26 cellular contexts compared by ENCODE assay signal in genomic region chr6:140256213-140256612, GRCh38.
DNase-seq lines count a peak whose midpoint lies in the region; ATAC-seq and TF ChIP-seq lines count a peak whose summit lies in the region.
"Had no signal": no experiment of that assay in that cellular context is flagged by ENCODE, and none has a peak within 500 bp of the region (broad histone marks: within the 10 kb centered on the region; RNA-seq: fewer than 3 reads in every experiment).

No MANE protein-coding gene starts in this region.

- no peak overlapping the region for H3K4me3 ChIP-seq in mammary epithelial cell (replicated peaks in 1 of 3; ENCODE audit: insufficient read depth in 1 of 3, low read depth in 2 of 3, low read length in 3 of 3)
- H3K4me3 ChIP-seq in colonic mucosa, result no peak overlapping the region
- H3K4me3 ChIP-seq: coronary artery, esophagus muscularis mucosa had no signal

- intact Hi-C loops in mammary epithelial cell (cut with micrococcal nuclease) (no loop called here), colonic mucosa (cut with DNase I) (no loop called here)

- DNase-seq in H4 (ENCODE audit: low spot score), result peak; percentile 74
- peak; percentile 38 for DNase-seq in LHCN-M2 (ENCODE audit: low read depth)
- DNase-seq in mammary epithelial cell, result peak; percentile 48
- DNase-seq in kidney glomerular epithelial cell (lab: John Stamatoyannopoulos, UW), result peak; percentile 13
- DNase-seq in medulla oblongata (ENCODE audit: extremely low spot score), result no peak
- no peak for DNase-seq in colonic mucosa
- DNase-seq: activated CD4-positive, alpha-beta T cell treated with anti-CD3 and anti-CD28 coated beads, Interleukin-2, amount 50 U/mL, for 48 hours; activated CD4-positive, CD25-positive, alpha-beta regulatory T cell; activated CD8-positive, alpha-beta memory T cell treated with anti-CD3 and anti-CD28 coated beads, Interleukin-2, amount 50 U/mL, for 48 hours; activated effector memory CD4-positive, alpha-beta T cell treated with Interleukin-2 at 50 U/mL for 16 hours; activated naive CD8-positive, alpha-beta T cell treated with anti-CD3 and anti-CD28 coated beads, Interleukin-2, amount 10 ng/mL, durations not matched to agents 7 days and 5 days; brain microvascular endothelial cell; Calu3; effector memory CD8-positive, alpha-beta T cell; EL; hypothalamus; islet precursor cell; NCI-H1105 treated with DMSO at 0.1 percent for 48 hours; NCI-H446 treated with DMSO at 0.1 percent for 48 hours; stimulated activated CD4-positive, alpha-beta T cell treated with anti-CD3 and anti-CD28 coated beads, Interleukin-15, amount 100 ng/mL, for 24 hours; stimulated activated naive CD8-positive, alpha-beta T cell treated with anti-CD3 and anti-CD28 coated beads, Interleukin-15, Interleukin-2, amounts not matched to agents 100 U/mL and 50 U/mL, for 24 hours had no signal

- in situ Hi-C loops in mammary epithelial cell (cut with MboI; ENCODE audit: low sequenced_read_pairs in 2 of 2), result no loop called here

- H3K27ac ChIP-seq in mammary epithelial cell (ENCODE audit: insufficient read depth, low read depth, low read length) (no peak overlapping the region), colonic mucosa (no peak overlapping the region)
- H3K27ac ChIP-seq: brain microvascular endothelial cell, coronary artery, esophagus muscularis mucosa, parathyroid adenoma had no signal

- H2AFZ ChIP-seq in mammary epithelial cell (ENCODE audit: low read depth, low read length), result no peak overlapping the region
- H2AFZ ChIP-seq: parathyroid adenoma had no signal

- CTCF ChIA-PET in mammary epithelial cell (lab: Charles Lee; ENCODE audit: low non-redundant PET), result no interaction called here

- no peaks in the 10 kb centered on the region for H3K9me3 ChIP-seq in mammary epithelial cell (replicated peaks; ENCODE audit: insufficient read depth, low read length)
- H3K9me3 ChIP-seq in colonic mucosa, result no peaks in the 10 kb centered on the region
- H3K9me3 ChIP-seq: esophagus muscularis mucosa had no signal

- WGBS in mammary epithelial cell (ENCODE audit: low coverage, missing lambda C conversion rate), result 45% methylated on average over 1 of the region's 1 CpG

- no peaks in the 10 kb centered on the region for H4K20me1 ChIP-seq in mammary epithelial cell (ENCODE audit: insufficient read depth, low read length)

- dilution Hi-C loops in mammary epithelial cell (cut with HindIII; ENCODE audit: low sequenced_read_pairs), result no loop called here

- no TSS peak for BruUV-seq in mammary epithelial cell (replicated peaks; lab: Mats Ljungman, UMichigan)

- H3K9ac ChIP-seq in mammary epithelial cell (ENCODE audit: insufficient read depth, low read length) (no peak overlapping the region), colonic mucosa (ENCODE audit: low read depth in 2 of 2, low read length in 2 of 2) (no peak overlapping the region)
- H3K9ac ChIP-seq: parathyroid adenoma had no signal

- no peaks in the 10 kb centered on the region for H3K36me3 ChIP-seq in mammary epithelial cell (ENCODE audit: insufficient read depth, low read length)
- no peaks in the 10 kb centered on the region for H3K36me3 ChIP-seq in colonic mucosa
- H3K36me3 ChIP-seq: brain microvascular endothelial cell, esophagus muscularis mucosa had no signal

- ATAC-seq in GM21390 (IDR thresholded peaks at IDR 0.05; ENCODE audit: unreplicated experiment), result no peak
- ATAC-seq: effector memory CD8-positive, alpha-beta T cell; sciatic nerve; stimulated activated naive CD8-positive, alpha-beta T cell treated with anti-CD3 and anti-CD28 coated beads, Interleukin-15, Interleukin-2, amounts not matched to agents 100 U/mL and 50 U/mL, for 24 hours had no signal

- no peaks in the 10 kb centered on the region for H3K27me3 ChIP-seq in mammary epithelial cell (ENCODE audit: insufficient read depth, low read length)
- H3K27me3 ChIP-seq in colonic mucosa, result no peaks in the 10 kb centered on the region
- H3K27me3 ChIP-seq: brain microvascular endothelial cell, esophagus muscularis mucosa had no signal

- H3K4me1 ChIP-seq in mammary epithelial cell (ENCODE audit: insufficient read depth, low read length) (no peaks in the 10 kb centered on the region), colonic mucosa (no peaks in the 10 kb centered on the region)
- H3K4me1 ChIP-seq: esophagus muscularis mucosa, parathyroid adenoma had no signal

- TF ChIP-seq CTCF in mammary epithelial cell (conservative IDR thresholded peaks at IDR 0.05 in 1 of 2, IDR thresholded peaks at IDR 0.05 in 1 of 2; ENCODE audit: extremely low read depth in 1 of 2, insufficient read depth in 1 of 2, low read depth in 1 of 2, low read length in 2 of 2) (no peak), colonic mucosa (IDR thresholded peaks at IDR 0.05) (no peak)

- no peak overlapping the region for H3K4me2 ChIP-seq in mammary epithelial cell (ENCODE audit: insufficient read depth, low read depth, low read length)

- no peaks in the 10 kb centered on the region for H3K79me2 ChIP-seq in mammary epithelial cell (ENCODE audit: insufficient read depth, low read length)
- H3K79me2 ChIP-seq: parathyroid adenoma had no signal

Comparison
In these comparisons a context has a peak if more than half of its experiments do, and no peak if none do; other contexts are left out.
1. DNase-seq: peak in H4 (single experiment), LHCN-M2 (single experiment), mammary epithelial cell (single experiment) and kidney glomerular epithelial cell (single experiment); none in medulla oblongata (single experiment) and colonic mucosa (single experiment).